In genomic region chr15:85380860-85381535, GRCh38 we compare ENCODE assay signal across 8 cellular contexts. TPM values are rescaled to one million over a fixed set of nuclear protein-coding genes. Genes with fewer than 3 reads are reported as not detected.
DNase-seq lines count a peak whose midpoint lies in the region; ATAC-seq, FAIRE-seq and TF ChIP-seq lines count a peak whose summit lies in the region.

No MANE protein-coding gene starts in this region.

- ATAC-seq in GM21360 (IDR thresholded peaks at IDR 0.05; ENCODE audit: unreplicated experiment) (peak; percentile 43), mucosa of descending colon (peak; percentile 62)

- DNase-seq in CD14-positive monocyte (ENCODE audit: low spot score) = no peak
- peak; percentile 14 for DNase-seq in HTR-8/SVneo (ENCODE audit: insufficient read length, low spot score)
- DNase-seq in activated CD4-positive, alpha-beta T cell treated with anti-CD3 and anti-CD28 coated beads, Interleukin-2, amount 10 ng/mL, durations not matched to agents 24 days and 14 days = peak; percentile 92
- DNase-seq in mucosa of descending colon = peak; percentile 61 to 80 (median 78)
- peak; percentile 26 for DNase-seq in stimulated activated CD8-positive, alpha-beta memory T cell treated with anti-CD3 and anti-CD28 coated beads, Interleukin-7, amount 100 ng/mL, for 24 hours (ENCODE audit: low read depth)
- no peak for DNase-seq in NOMO-1 (lab: John Stamatoyannopoulos, UW; ENCODE audit: unreplicated experiment in 2 of 2)

- no peaks in the 10 kb centered on the region for H3K9me3 Mint-ChIP-seq in CD14-positive monocyte
- no peaks in the 10 kb centered on the region for H3K9me3 Mint-ChIP-seq in activated CD4-positive, alpha-beta T cell treated with anti-CD3 and anti-CD28 coated beads, Interleukin-2, amount 10 ng/mL, durations not matched to agents 24 days and 14 days

- FAIRE-seq in HTR-8/SVneo (lab: Jason Lieb, UNC) = no peak

- H3K27ac Mint-ChIP-seq in CD14-positive monocyte = peak overlapping the region in 6 of 7 donors; percentile 86 to 94 (median 90)
- H3K27ac Mint-ChIP-seq in activated CD4-positive, alpha-beta T cell treated with anti-CD3 and anti-CD28 coated beads, Interleukin-2, amount 10 ng/mL, durations not matched to agents 24 days and 14 days = peak overlapping the region; percentile 93

- intact Hi-C loops in CD14-positive monocyte (cut with micrococcal nuclease) = loop anchor here in 1 of 2 donors (2.0 kb wide), 1 partner anchor 32 kb away; no protein-coding TSS in a partner anchor
- intact Hi-C loops in activated CD4-positive, alpha-beta T cell treated with anti-CD3 and anti-CD28 coated beads, Interleukin-2, amount 10 ng/mL, durations not matched to agents 24 days and 14 days (cut with micrococcal nuclease) = loop anchor here (1.0 to 10.0 kb wide), 8 partner anchors 23 to 314 kb away; no protein-coding TSS in a partner anchor
- intact Hi-C loops in mucosa of descending colon (cut with DNase I, micrococcal nuclease) = no loop called here

- H3K27me3 ChIP-seq in ectodermal cell (ENCODE audit: control insufficient read depth, insufficient read depth, low read length, poor library complexity, severe bottlenecking) = no peaks in the 10 kb centered on the region

- peaks cover 2 to 6% (median 3%) of the 10 kb centered on the region in 3 donors for H3K27me3 Mint-ChIP-seq in CD14-positive monocyte (ENCODE audit: low read depth in 3 of 3)
- no peaks in the 10 kb centered on the region for H3K27me3 Mint-ChIP-seq in activated CD4-positive, alpha-beta T cell treated with anti-CD3 and anti-CD28 coated beads, Interleukin-2, amount 10 ng/mL, durations not matched to agents 24 days and 14 days

- H3K9me3 ChIP-seq in ectodermal cell (ENCODE audit: control insufficient read depth, low read length) (no peaks in the 10 kb centered on the region), mucosa of descending colon (no peaks in the 10 kb centered on the region)

- peak overlapping the region; percentile 88 for H3K27ac ChIP-seq in ectodermal cell (ENCODE audit: insufficient read depth, low read depth, low read length, poor library complexity, severe bottlenecking)

- H3K4me3 ChIP-seq in ectodermal cell (ENCODE audit: insufficient read depth, low read depth, low read length) (peak overlapping the region; percentile 83), mucosa of descending colon (peak overlapping the region; percentile 80)

- peak overlapping the region; percentile 93 for H3K4me3 Mint-ChIP-seq in CD14-positive monocyte
- H3K4me3 Mint-ChIP-seq in activated CD4-positive, alpha-beta T cell treated with anti-CD3 and anti-CD28 coated beads, Interleukin-2, amount 10 ng/mL, durations not matched to agents 24 days and 14 days = peak overlapping the region; percentile 88

- H3K36me3 ChIP-seq in ectodermal cell (ENCODE audit: control insufficient read depth, insufficient read depth, low read length) (no peaks in the 10 kb centered on the region), mucosa of descending colon (ENCODE audit: low read depth) (no peaks in the 10 kb centered on the region)

- no peak for TF ChIP-seq CTCF in CD14-positive monocyte (IDR thresholded peaks at IDR 0.05)
- no peak for TF ChIP-seq CTCF in mucosa of descending colon (IDR thresholded peaks at IDR 0.05)

- H3K4me1 Mint-ChIP-seq in CD14-positive monocyte = peaks cover 34% of the 10 kb centered on the region
- H3K4me1 Mint-ChIP-seq in activated CD4-positive, alpha-beta T cell treated with anti-CD3 and anti-CD28 coated beads, Interleukin-2, amount 10 ng/mL, durations not matched to agents 24 days and 14 days = peaks cover 51% of the 10 kb centered on the region

- H3K36me3 Mint-ChIP-seq in CD14-positive monocyte = peaks cover 0 to 11% of the 10 kb centered on the region in 2 donors
- peaks cover 14% of the 10 kb centered on the region for H3K36me3 Mint-ChIP-seq in activated CD4-positive, alpha-beta T cell treated with anti-CD3 and anti-CD28 coated beads, Interleukin-2, amount 10 ng/mL, durations not matched to agents 24 days and 14 days (ENCODE audit: low read depth)

- no peaks in the 10 kb centered on the region for H3K4me1 ChIP-seq in ectodermal cell (ENCODE audit: control insufficient read depth, insufficient read depth, low read length)
- peaks cover 20% of the 10 kb centered on the region for H3K4me1 ChIP-seq in mucosa of descending colon (ENCODE audit: low read depth)

- 0% methylated on average over 82 of the region's 84 CpGs for WGBS in ectodermal cell, 2 experiments

RNA-seq across cellular contexts. Expression of gene AKAP13, which starts 0.6 kb away (rescaled TPM):
- 10 to 100 TPM; 47.9 to 92.6 TPM for polyA plus RNA-seq in CD14-positive monocyte
- total RNA-seq in activated CD4-positive, alpha-beta T cell treated with anti-CD3 and anti-CD28 coated beads, Interleukin-2, amount 10 ng/mL, durations not matched to agents 24 days and 14 days = 68.5 and 71.3 TPM in 2 replicates
- polyA plus RNA-seq in ectodermal cell (2013, experiment 1 of 4) = 41.1 TPM
- polyA plus RNA-seq in ectodermal cell (2013, experiment 2 of 4) = 58.3 TPM
- 35.9 TPM for polyA plus RNA-seq in ectodermal cell (2013, experiment 3 of 4)
- polyA plus RNA-seq in ectodermal cell (2013, experiment 4 of 4) = 47.1 TPM
- total RNA-seq in mucosa of descending colon = 100 to 1,000 TPM; 141 to 173 (median 150) TPM

Comparison
In these comparisons a context has a peak if more than half of its experiments do, and no peak if none do; other contexts are left out.
1. DNase-seq: peak in HTR-8/SVneo (single experiment), activated CD4-positive, alpha-beta T cell treated with anti-CD3 and anti-CD28 coated beads, Interleukin-2, amount 10 ng/mL, durations not matched to agents 24 days and 14 days (single experiment), mucosa of descending colon (3 of 3) and stimulated activated CD8-positive, alpha-beta memory T cell treated with anti-CD3 and anti-CD28 coated beads, Interleukin-7, amount 100 ng/mL, for 24 hours (single experiment); none in CD14-positive monocyte (single experiment) and NOMO-1 (0 of 2).